Comparison of ENCODE assay signal across 8 cellular contexts in the genomic region with DNA sequence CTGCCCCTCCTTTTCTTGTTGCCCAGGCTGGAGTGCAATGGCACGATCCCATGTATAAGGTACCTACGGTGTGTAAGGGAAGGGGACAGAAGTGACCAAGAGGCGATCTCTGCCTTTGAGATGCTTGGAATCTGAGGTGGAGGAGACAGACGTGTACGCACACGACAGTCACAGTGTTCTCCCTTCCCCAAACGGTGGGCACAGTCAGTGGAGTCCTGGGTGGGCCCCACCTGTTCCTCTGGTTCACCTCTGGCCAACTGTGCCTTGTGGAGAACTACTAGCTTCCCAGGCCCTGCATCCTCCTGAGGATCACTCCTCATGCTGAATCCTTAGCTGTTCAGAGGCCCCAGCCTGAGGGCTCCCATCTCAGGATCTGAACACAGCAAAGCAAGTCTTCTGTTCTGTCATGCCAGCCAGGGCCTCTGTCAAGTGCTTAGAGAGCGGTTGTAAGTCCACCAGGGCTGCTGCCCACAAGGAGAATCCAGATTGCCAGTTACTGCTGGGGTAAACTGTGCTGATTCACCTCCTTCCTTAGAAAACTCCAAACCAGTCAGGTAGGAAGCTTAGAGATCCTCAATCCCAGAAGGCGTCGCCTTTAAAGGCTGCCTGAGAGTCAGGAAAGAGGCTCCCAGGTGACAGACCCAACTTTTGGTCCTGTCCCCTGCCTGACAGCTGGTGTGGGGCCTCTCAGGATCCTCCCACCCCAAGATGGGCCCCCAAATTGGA. TPM values are rescaled to one million over a fixed set of nuclear protein-coding genes. Genes with fewer than 3 reads are reported as not detected.
A peak's percentile ranks its signal among the peaks of the same experiment; 100 is the strongest.
DNase-seq lines count a peak whose midpoint lies in the region; ATAC-seq, FAIRE-seq and TF ChIP-seq lines count a peak whose summit lies in the region.

No MANE protein-coding gene starts in this region.

- no peaks in the 10 kb centered on the region for H3K36me3 ChIP-seq in CD8-positive, alpha-beta memory T cell (ENCODE audit: insufficient read depth, low read length)
- H3K36me3 ChIP-seq in OCI-LY3 (replicated peaks; ENCODE audit: low read depth, low read length) (no peaks in the 10 kb centered on the region), endodermal cell (ENCODE audit: control insufficient read depth, insufficient read depth, low read length) (no peaks in the 10 kb centered on the region)

- TF ChIP-seq POLR2A in lower leg skin (IDR thresholded peaks at IDR 0.05) = no peak

- no peak overlapping the region for H3K9ac ChIP-seq in OCI-LY3 (ENCODE audit: low read length)
- H3K9ac ChIP-seq in endodermal cell (ENCODE audit: extremely low read depth, low read length, poor library complexity, severe bottlenecking) = no peak overlapping the region

- H3K4me3 Mint-ChIP-seq in CD8-positive, alpha-beta memory T cell = peak overlapping the region; percentile 87 to 99 (median 93)
- H3K4me3 Mint-ChIP-seq in endodermal cell (peak overlapping the region; percentile 84), osteocyte (ENCODE audit: unreplicated experiment) (peak overlapping the region; percentile 94)

- DNase-seq in CD8-positive, alpha-beta memory T cell = no peak
- no peak for DNase-seq in endodermal cell
- no peak for DNase-seq in osteocyte (ENCODE audit: extremely low spot score, unreplicated experiment)
- no peak for DNase-seq in NCI-H2227 treated with DMSO at 0.1 percent for 48 hours (lab: John Stamatoyannopoulos, UW)
- DNase-seq in GM19239 (ENCODE audit: insufficient read length, low spot score) = no peak
- no peak for DNase-seq in lower leg skin (ENCODE audit: low spot score in 2 of 2)

- H3K36me3 Mint-ChIP-seq in CD8-positive, alpha-beta memory T cell = peaks cover 0 to 9% (median 0%) of the 10 kb centered on the region in 3 donors
- H3K36me3 Mint-ChIP-seq in endodermal cell (ENCODE audit: low read depth) (no peaks in the 10 kb centered on the region), osteocyte (ENCODE audit: unreplicated experiment) (no peaks in the 10 kb centered on the region)

- no peaks in the 10 kb centered on the region for H3K27me3 Mint-ChIP-seq in CD8-positive, alpha-beta memory T cell
- H3K27me3 Mint-ChIP-seq in endodermal cell (ENCODE audit: insufficient read depth) = no peaks in the 10 kb centered on the region
- no peaks in the 10 kb centered on the region for H3K27me3 Mint-ChIP-seq in osteocyte (ENCODE audit: unreplicated experiment)

- 0 out of 2 replicates have a peak, but pooled peaks cover 6% of the 10 kb centered on the region for H4K20me1 ChIP-seq in OCI-LY3 (ENCODE audit: insufficient read depth, low read length)

- no peak for ATAC-seq in GM21825 (IDR thresholded peaks at IDR 0.05; ENCODE audit: unreplicated experiment)

- H3K9me3 ChIP-seq in CD8-positive, alpha-beta memory T cell (ENCODE audit: low read length) = no peaks in the 10 kb centered on the region
- H3K9me3 ChIP-seq in OCI-LY3 (ENCODE audit: insufficient read depth, low read length) (no peaks in the 10 kb centered on the region), endodermal cell (ENCODE audit: control insufficient read depth, low read length) (no peaks in the 10 kb centered on the region)

- TF ChIP-seq CTCF in OCI-LY3 (IDR thresholded peaks at IDR 0.05; ENCODE audit: low read depth, low read length) = no peak
- no peak for TF ChIP-seq CTCF in endodermal cell (conservative IDR thresholded peaks at IDR 0.05)
- TF ChIP-seq CTCF in osteocyte (IDR thresholded peaks at IDR 0.05) = no peak
- TF ChIP-seq CTCF in lower leg skin (IDR thresholded peaks at IDR 0.05) = no peak

- POLR2A ChIA-PET in CD8-positive, alpha-beta memory T cell (lab: Charles Lee) = interaction anchor here (0.6 to 1.0 kb wide), 2 partner anchors 18 to 20 kb away, joined by 3 read pairs; a partner anchor contains a TSS

- H2AFZ ChIP-seq in OCI-LY3 (ENCODE audit: low read depth, low read length) = no peak overlapping the region

- peak overlapping the region; percentile 78 for H3K4me3 ChIP-seq in CD8-positive, alpha-beta memory T cell (ENCODE audit: low read length)
- peak overlapping the region; percentile 97; the same call in 1 of the 2 replicates for H3K4me3 ChIP-seq in OCI-LY3 (ENCODE audit: low read length)
- peak overlapping the region; percentile 95 for H3K4me3 ChIP-seq in endodermal cell (ENCODE audit: low read length)
- no peak overlapping the region for H3K4me3 ChIP-seq in lower leg skin (ENCODE audit: low read depth, poor library complexity, severe bottlenecking)

- FAIRE-seq in GM19239 (lab: Jason Lieb, UNC) = no peak

- H3K79me2 ChIP-seq in OCI-LY3 (ENCODE audit: low read length) = peaks cover 19% of the 10 kb centered on the region

- peaks cover 33 to 63% (median 38%) of the 10 kb centered on the region in 3 donors for H3K4me1 Mint-ChIP-seq in CD8-positive, alpha-beta memory T cell
- H3K4me1 Mint-ChIP-seq in endodermal cell (peaks cover 23% of the 10 kb centered on the region), osteocyte (ENCODE audit: unreplicated experiment) (peaks cover 43% of the 10 kb centered on the region)

- H3K4me1 ChIP-seq in CD8-positive, alpha-beta memory T cell (ENCODE audit: insufficient read depth, low read length) = peaks cover 31% of the 10 kb centered on the region
- H3K4me1 ChIP-seq in OCI-LY3 (ENCODE audit: low read length) (peaks cover 8% of the 10 kb centered on the region; the same call in 1 of the 2 replicates), endodermal cell (ENCODE audit: control insufficient read depth, insufficient read depth, low read length) (peaks cover 16% of the 10 kb centered on the region)

- peak overlapping the region; percentile 75 to 99 (median 94) for H3K27ac Mint-ChIP-seq in CD8-positive, alpha-beta memory T cell
- H3K27ac Mint-ChIP-seq in endodermal cell (no peak overlapping the region), osteocyte (ENCODE audit: unreplicated experiment) (peak overlapping the region; percentile 93)

- CTCF ChIA-PET in CD8-positive, alpha-beta memory T cell (lab: Charles Lee) = interaction anchor here (1.1 to 1.3 kb wide), 2 partner anchors 13 to 20 kb away, joined by 3 read pairs; no protein-coding TSS in a partner anchor

- 92 to 93% methylated on average over 4 to 10 of the region's 10 CpGs for WGBS in endodermal cell (ENCODE audit: insufficient coverage in 1 of 2, insufficient read length in 1 of 2), 2 experiments
- WGBS in lower leg skin, 2 donors = 58 to 61% methylated on average over 10 of the region's 10 CpGs

- peak overlapping the region; percentile 96 for H3K4me2 ChIP-seq in OCI-LY3 (ENCODE audit: low read length)

- no peaks in the 10 kb centered on the region for H3K27me3 ChIP-seq in CD8-positive, alpha-beta memory T cell (ENCODE audit: insufficient read depth, low read length, poor library complexity, severe bottlenecking)
- no peaks in the 10 kb centered on the region for H3K27me3 ChIP-seq in OCI-LY3 (ENCODE audit: low read depth, low read length)
- H3K27me3 ChIP-seq in endodermal cell (ENCODE audit: control insufficient read depth, insufficient read depth, low read length, poor library complexity, severe bottlenecking) = no peaks in the 10 kb centered on the region

- peak overlapping the region; percentile 88 for H3K27ac ChIP-seq in CD8-positive, alpha-beta memory T cell (ENCODE audit: low read depth, low read length)
- H3K27ac ChIP-seq in OCI-LY3 (ENCODE audit: low read length) (no peak overlapping the region), endodermal cell (ENCODE audit: low read depth, low read length) (no peak overlapping the region)

- no peaks in the 10 kb centered on the region for H3K9me3 Mint-ChIP-seq in CD8-positive, alpha-beta memory T cell
- H3K9me3 Mint-ChIP-seq in endodermal cell (no peaks in the 10 kb centered on the region), osteocyte (ENCODE audit: unreplicated experiment) (no peaks in the 10 kb centered on the region)

- intact Hi-C loops in lower leg skin (cut with DNase I; ENCODE audit: low total_unique reads) = no loop called here

RNA-seq across cellular contexts. Expression of a gene that starts 1.6 kb away (rescaled TPM):
- total RNA-seq in CD8-positive, alpha-beta memory T cell = 10 to 100 TPM; 11.5 to 12.1 TPM
- 6.7 TPM for polyA plus RNA-seq in CD8-positive, alpha-beta memory T cell
- total RNA-seq in endodermal cell (10 to 100 TPM; 23.3 to 24.8 TPM), osteocyte (40.5 and 46.4 TPM in 2 replicates), lower leg skin (10 to 100 TPM; 51.0 to 96.7 (median 87.4) TPM)
- polyA plus RNA-seq in endodermal cell (2013, experiment 1 of 2) = 13.4 TPM
- 12.8 TPM for polyA plus RNA-seq in endodermal cell (2013, experiment 2 of 2)

RNA-seq across cellular contexts. Expression of a gene that starts 20.2 kb away (rescaled TPM):
- 10 to 100 TPM; 18.2 to 21.6 TPM for total RNA-seq in CD8-positive, alpha-beta memory T cell
- 0.70 TPM for polyA plus RNA-seq in CD8-positive, alpha-beta memory T cell
- total RNA-seq in endodermal cell (10 to 100 TPM; 21.5 to 38.3 TPM), osteocyte (4.6 and 5.1 TPM in 2 replicates), lower leg skin (1 to 10 TPM in 2 of 4 donors, under 1 TPM in 2; 0.47 to 5.2 (median 2.1) TPM)
- polyA plus RNA-seq in endodermal cell (2013, experiment 1 of 2) = 38.5 TPM
- 41.6 TPM for polyA plus RNA-seq in endodermal cell (2013, experiment 2 of 2)
